In genomic region chr6:2799936-2800527, GRCh38 we compare ENCODE assay signal across 17 cellular contexts. TPM values are rescaled to one million over a fixed set of nuclear protein-coding genes. Genes with fewer than 3 reads are reported as not detected.
DNase-seq lines count a peak whose midpoint lies in the region; ATAC-seq, FAIRE-seq and TF ChIP-seq lines count a peak whose summit lies in the region.
"Had no signal": no experiment of that assay in that cellular context is flagged by ENCODE, and none has a peak within 500 bp of the region (broad histone marks: within the 10 kb centered on the region; RNA-seq: fewer than 3 reads in every experiment).

No MANE protein-coding gene starts in this region.

- H3K36me3 Mint-ChIP-seq in natural killer cell, result no peaks in the 10 kb centered on the region
- H3K36me3 Mint-ChIP-seq: type B pancreatic cell had no signal

- H3K27ac ChIP-seq in kidney (ENCODE audit: low read depth in 2 of 2, low read length in 2 of 2), result no peak overlapping the region
- H3K27ac ChIP-seq: adrenal gland had no signal

- peak; percentile 54 to 82 (median 77) for ATAC-seq in natural killer cell
- ATAC-seq: naive thymus-derived CD8-positive, alpha-beta T cell had no signal

- TF ChIP-seq CTCF in natural killer cell (IDR thresholded peaks at IDR 0.05), result no peak
- TF ChIP-seq CTCF in kidney (IDR thresholded peaks at IDR 0.05; ENCODE audit: borderline replicate concordance, extremely low read depth, insufficient read depth), result no peak

- H3K4me1 Mint-ChIP-seq in natural killer cell, result peaks cover 30 to 38% of the 10 kb centered on the region in 2 donors

- H3K27me3 Mint-ChIP-seq in natural killer cell (ENCODE audit: low read depth in 2 of 2), result no peaks in the 10 kb centered on the region
- H3K27me3 Mint-ChIP-seq: naive thymus-derived CD8-positive, alpha-beta T cell; type B pancreatic cell had no signal

- peak; percentile 27 for DNase-seq in NK-92 treated with Interleukin-12 subunit alpha and Interleukin-12 subunit beta, amount 100 ng/mL, for 24 hours (lab: John Stamatoyannopoulos, UW)
- DNase-seq in NK-92 (lab: John Stamatoyannopoulos, UW; ENCODE audit: unreplicated experiment) (no peak), OCI-M1 (lab: John Stamatoyannopoulos, UW) (peak; percentile 22), dermis blood vessel endothelial cell (peak; percentile 87), natural killer cell (no peak), kidney (no peak), putamen (ENCODE audit: low spot score) (no peak)
- DNase-seq in effector CD8-positive, alpha-beta T cell (lab: John Stamatoyannopoulos, UW), result no peak
- DNase-seq: 8988T; activated CD4-positive, alpha-beta T cell treated with anti-CD3 and anti-CD28 coated beads, Interleukin-2, amount 50 U/mL, for 1 hour; adrenal gland; Caco-2; KG1; naive thymus-derived CD8-positive, alpha-beta T cell; NCI-H2081 had no signal

- H3K4me1 ChIP-seq in kidney (ENCODE audit: control insufficient read depth in 1 of 2, insufficient read depth in 1 of 2, low read depth in 1 of 2, low read length in 2 of 2), result peaks cover 4 to 10% of the 10 kb centered on the region in 2 donors
- H3K4me1 ChIP-seq: adrenal gland had no signal

- no peak overlapping the region for H3K9ac ChIP-seq in kidney (ENCODE audit: low read length in 2 of 2)

- H3K4me3 ChIP-seq in kidney (ENCODE audit: low read length in 2 of 2), result no peak overlapping the region
- H3K4me3 ChIP-seq: adrenal gland, coronary artery had no signal

- H3K27ac Mint-ChIP-seq in natural killer cell, result peak overlapping the region; percentile 80 to 91
- H3K27ac Mint-ChIP-seq: type B pancreatic cell had no signal

- intact Hi-C loops in natural killer cell (cut with micrococcal nuclease), result loop anchor here (10.0 kb wide), 1 partner anchor 255 kb away; no protein-coding TSS in a partner anchor
- intact Hi-C loops in kidney (cut with DNase I), result no loop called here

- no peaks in the 10 kb centered on the region for H3K36me3 ChIP-seq in kidney (ENCODE audit: control insufficient read depth in 1 of 2, insufficient read depth in 2 of 2, low read length in 2 of 2)
- H3K36me3 ChIP-seq: adrenal gland had no signal

- FAIRE-seq in kidney (lab: Jason Lieb, UNC), result no peak

- no peaks in the 10 kb centered on the region for H3K9me3 Mint-ChIP-seq in natural killer cell
- H3K9me3 Mint-ChIP-seq: naive thymus-derived CD8-positive, alpha-beta T cell; type B pancreatic cell had no signal

- H3K9me3 ChIP-seq in kidney (ENCODE audit: control insufficient read depth in 1 of 2, low read length in 2 of 2), result no peaks in the 10 kb centered on the region
- H3K9me3 ChIP-seq: adrenal gland, Caco-2 had no signal

- H3K4me3 Mint-ChIP-seq in natural killer cell, result peak overlapping the region; percentile 66
- H3K4me3 Mint-ChIP-seq: naive thymus-derived CD8-positive, alpha-beta T cell; type B pancreatic cell had no signal

RNA-seq across cellular contexts. Expression of gene WRNIP1, which starts 34.8 kb away (rescaled TPM):
- total RNA-seq in dermis blood vessel endothelial cell, result 73.6 and 77.3 TPM in 2 replicates
- 10 to 100 TPM; 27.9 to 34.8 (median 30.5) TPM for total RNA-seq in natural killer cell
- total RNA-seq in kidney, result 38.0 TPM
- 46.3 TPM for polyA plus RNA-seq in kidney (ENCODE audit: insufficient read depth, low read depth, low replicate concordance)

RNA-seq across cellular contexts. Expression of gene SERPINB1, which starts 41.6 kb away (rescaled TPM):
- total RNA-seq in dermis blood vessel endothelial cell (32.2 and 57.8 TPM in 2 replicates), natural killer cell (10 to 100 TPM; 74.8 to 80.2 (median 78.1) TPM), kidney (86.4 TPM)
- 37.4 TPM for polyA plus RNA-seq in kidney (ENCODE audit: insufficient read depth, low read depth, low replicate concordance)

RNA-seq across cellular contexts. Expression of gene MYLK4, which starts 49.3 kb away (rescaled TPM):
- total RNA-seq in dermis blood vessel endothelial cell, result 0.51 and 0.65 TPM in 2 replicates
- total RNA-seq in natural killer cell, result 1 to 10 TPM in 1 of 3 donors, under 1 TPM in 2; 0.45 to 1.1 (median 0.88) TPM
- 1.3 TPM for total RNA-seq in kidney
- 1.1 TPM for polyA plus RNA-seq in kidney (ENCODE audit: insufficient read depth, low read depth, low replicate concordance)

Comparison
In these comparisons a context has a peak if more than half of its experiments do, and no peak if none do; other contexts are left out.
1. DNase-seq: peak in NK-92 treated with Interleukin-12 subunit alpha and Interleukin-12 subunit beta, amount 100 ng/mL, for 24 hours (single experiment), OCI-M1 (single experiment) and dermis blood vessel endothelial cell (single experiment); none in NK-92 (single experiment), natural killer cell (single experiment), kidney (single experiment), effector CD8-positive, alpha-beta T cell (single experiment) and putamen (single experiment).